Comparison of ENCODE assay signal across 9 cellular contexts in the genomic region with DNA sequence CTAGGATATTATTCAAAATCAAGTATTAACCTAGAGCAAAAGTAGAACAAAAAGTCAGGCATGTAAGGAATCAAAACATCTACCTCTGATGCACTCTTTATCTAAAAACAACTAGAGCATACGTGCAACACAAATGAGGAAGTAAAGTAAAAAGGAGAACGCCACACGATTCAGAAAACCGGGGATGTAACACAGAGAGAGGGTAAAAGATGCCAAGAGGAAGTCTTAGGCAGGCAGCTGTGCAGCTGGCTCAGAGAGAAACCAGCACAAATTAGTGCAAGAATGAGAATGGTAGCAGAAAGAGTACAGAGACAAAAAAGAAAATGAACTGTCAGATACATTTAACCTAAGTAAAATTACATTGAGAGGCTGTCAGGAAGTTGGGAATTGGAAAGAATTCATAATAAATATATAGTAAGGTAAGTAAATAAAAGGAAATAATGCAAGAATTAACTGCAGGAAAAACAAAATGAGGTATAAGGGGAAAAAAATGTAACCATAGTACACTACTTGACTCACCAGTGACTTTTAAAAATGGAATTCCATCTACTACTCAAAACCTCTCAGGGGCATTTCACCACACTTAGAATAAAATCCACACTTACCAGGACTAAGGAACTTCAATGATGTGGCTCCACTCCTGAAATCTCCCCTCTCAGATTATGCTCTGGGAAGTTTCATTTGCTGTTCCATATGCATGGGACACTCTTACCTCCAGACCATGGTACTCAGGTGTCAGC. TPM values are rescaled to one million over a fixed set of nuclear protein-coding genes. Genes with fewer than 3 reads are reported as not detected.
A peak's percentile ranks its signal among the peaks of the same experiment; 100 is the strongest.
DNase-seq lines count a peak whose midpoint lies in the region; ATAC-seq and TF ChIP-seq lines count a peak whose summit lies in the region.
"Had no signal": no experiment of that assay in that cellular context is flagged by ENCODE, and none has a peak within 500 bp of the region (broad histone marks: within the 10 kb centered on the region; RNA-seq: fewer than 3 reads in every experiment).

No MANE protein-coding gene starts in this region.

- no peak overlapping the region for H3K4me3 Mint-ChIP-seq in CD4-positive, alpha-beta memory T cell
- H3K4me3 Mint-ChIP-seq in activated CD8-positive, alpha-beta T cell treated with anti-CD3 and anti-CD28 coated beads, Interleukin-2, amount 10 ng/mL, durations not matched to agents 7 days and 5 days: no peak overlapping the region

- H3K27me3 ChIP-seq in CD4-positive, alpha-beta memory T cell (ENCODE audit: insufficient read depth, low read length): no peaks in the 10 kb centered on the region

- H3K9me3 Mint-ChIP-seq in CD4-positive, alpha-beta memory T cell: peaks cover 0 to 3% (median 0%) of the 10 kb centered on the region in 8 donors
- H3K9me3 Mint-ChIP-seq in activated CD8-positive, alpha-beta T cell treated with anti-CD3 and anti-CD28 coated beads, Interleukin-2, amount 10 ng/mL, durations not matched to agents 7 days and 5 days (ENCODE audit: insufficient read depth): peaks cover 3% of the 10 kb centered on the region

- CTCF ChIA-PET in CD4-positive, alpha-beta memory T cell (lab: Charles Lee; ENCODE audit: partially characterized antibody): no interaction called here
- CTCF ChIA-PET in activated CD8-positive, alpha-beta T cell treated with anti-CD3 and anti-CD28 coated beads, Interleukin-2, amount 10 ng/mL, durations not matched to agents 7 days and 5 days (lab: Charles Lee): interaction anchor here (1.5 kb wide), 1 partner anchor 15 kb away, joined by 4 read pairs; no protein-coding TSS in a partner anchor

- POLR2A ChIA-PET in CD4-positive, alpha-beta memory T cell (lab: Charles Lee; ENCODE audit: partially characterized antibody): no interaction called here
- POLR2A ChIA-PET in activated CD8-positive, alpha-beta T cell treated with anti-CD3 and anti-CD28 coated beads, Interleukin-2, amount 10 ng/mL, durations not matched to agents 7 days and 5 days (lab: Charles Lee): no interaction called here

- peaks cover 0 to 3% (median under 1%) of the 10 kb centered on the region in 4 donors for H3K4me1 Mint-ChIP-seq in CD4-positive, alpha-beta memory T cell
- H3K4me1 Mint-ChIP-seq in activated CD8-positive, alpha-beta T cell treated with anti-CD3 and anti-CD28 coated beads, Interleukin-2, amount 10 ng/mL, durations not matched to agents 7 days and 5 days (ENCODE audit: low read depth): no peaks in the 10 kb centered on the region

- H3K27ac ChIP-seq in CD4-positive, alpha-beta memory T cell (ENCODE audit: low read depth, low read length): no peak overlapping the region

- H3K36me3 ChIP-seq in mucosa of descending colon (ENCODE audit: low read depth): no peaks in the 10 kb centered on the region
- H3K36me3 ChIP-seq in CD4-positive, alpha-beta memory T cell (ENCODE audit: insufficient read depth, low read length): no peaks in the 10 kb centered on the region

- ATAC-seq in GM18870 (IDR thresholded peaks at IDR 0.05; ENCODE audit: unreplicated experiment): peak; percentile 94
- peak; percentile 92 for ATAC-seq in HG02678 (IDR thresholded peaks at IDR 0.05; ENCODE audit: unreplicated experiment)
- peak; percentile 31 for ATAC-seq in mucosa of descending colon
- no peak for ATAC-seq in activated CD8-positive, alpha-beta T cell treated with anti-CD3 and anti-CD28 coated beads, Interleukin-2, amount 10 ng/mL, durations not matched to agents 7 days and 5 days

- intact Hi-C loops in mucosa of descending colon (cut with DNase I, micrococcal nuclease): no loop called here
- intact Hi-C loops in CD4-positive, alpha-beta memory T cell (cut with micrococcal nuclease): no loop called here

- peaks cover 4 to 11% of the 10 kb centered on the region in 2 donors for H3K27me3 Mint-ChIP-seq in CD4-positive, alpha-beta memory T cell
- H3K27me3 Mint-ChIP-seq in activated CD8-positive, alpha-beta T cell treated with anti-CD3 and anti-CD28 coated beads, Interleukin-2, amount 10 ng/mL, durations not matched to agents 7 days and 5 days (ENCODE audit: low read depth): peaks cover 3% of the 10 kb centered on the region

- no peaks in the 10 kb centered on the region for H3K4me1 ChIP-seq in mucosa of descending colon (ENCODE audit: low read depth)
- no peaks in the 10 kb centered on the region for H3K4me1 ChIP-seq in CD4-positive, alpha-beta memory T cell (ENCODE audit: insufficient read depth, low read length)

- H3K36me3 Mint-ChIP-seq in CD4-positive, alpha-beta memory T cell: no peaks in the 10 kb centered on the region
- H3K36me3 Mint-ChIP-seq in activated CD8-positive, alpha-beta T cell treated with anti-CD3 and anti-CD28 coated beads, Interleukin-2, amount 10 ng/mL, durations not matched to agents 7 days and 5 days (ENCODE audit: low read depth): no peaks in the 10 kb centered on the region

- H3K9me3 ChIP-seq in mucosa of descending colon: no peaks in the 10 kb centered on the region
- no peaks in the 10 kb centered on the region for H3K9me3 ChIP-seq in CD4-positive, alpha-beta memory T cell (ENCODE audit: control insufficient read depth in 1 of 2, low read length in 2 of 2)

- DNase-seq in NB4 (ENCODE audit: low read depth): peak; percentile 95
- DNase-seq in mucosa of descending colon: no peak
- DNase-seq in CD4-positive, alpha-beta memory T cell: no peak
- DNase-seq in activated CD8-positive, alpha-beta T cell treated with anti-CD3 and anti-CD28 coated beads, Interleukin-2, amount 10 ng/mL, durations not matched to agents 7 days and 5 days: no peak
- no peak for DNase-seq in NCI-H2196 (lab: John Stamatoyannopoulos, UW; ENCODE audit: unreplicated experiment)
- DNase-seq in NCI-H1417 (lab: John Stamatoyannopoulos, UW): no peak
- DNase-seq: activated CD4-positive, alpha-beta T cell treated with anti-CD3 and anti-CD28 coated beads for 4 hours had no signal

- H3K27ac Mint-ChIP-seq in CD4-positive, alpha-beta memory T cell: no peak overlapping the region
- no peak overlapping the region for H3K27ac Mint-ChIP-seq in activated CD8-positive, alpha-beta T cell treated with anti-CD3 and anti-CD28 coated beads, Interleukin-2, amount 10 ng/mL, durations not matched to agents 7 days and 5 days

- TF ChIP-seq POLR2A in NB4 (IDR thresholded peaks at IDR 0.05; ENCODE audit: extremely low read depth, insufficient read length): no peak

- no peak for TF ChIP-seq CTCF in NB4 (IDR thresholded peaks at IDR 0.05; ENCODE audit: low read depth, low read length)
- TF ChIP-seq CTCF in mucosa of descending colon (IDR thresholded peaks at IDR 0.05): no peak

- H3K4me3 ChIP-seq in NB4 (ENCODE audit: low read depth, low read length): no peak overlapping the region
- no peak overlapping the region for H3K4me3 ChIP-seq in mucosa of descending colon
- no peak overlapping the region for H3K4me3 ChIP-seq in CD4-positive, alpha-beta memory T cell (ENCODE audit: low read length in 2 of 2)

RNA-seq across cellular contexts. Expression of gene BCAT1, which starts 17.1 kb away (rescaled TPM):
- total RNA-seq in mucosa of descending colon: 10 to 100 TPM in 2 of 3 donors, 1 to 10 TPM in 1; 5.3 to 19.7 (median 11.1) TPM
- 1 to 10 TPM; 1.3 to 2.5 TPM for total RNA-seq in CD4-positive, alpha-beta memory T cell
- polyA plus RNA-seq in CD4-positive, alpha-beta memory T cell: 1 to 10 TPM in 1 of 2 donors, under 1 TPM in 1; 0.03 to 1.9 TPM
- total RNA-seq in activated CD8-positive, alpha-beta T cell treated with anti-CD3 and anti-CD28 coated beads, Interleukin-2, amount 10 ng/mL, durations not matched to agents 7 days and 5 days: 10 to 100 TPM; 19.7 to 24.1 TPM
